8 cellular contexts compared by ENCODE assay signal in genomic region chr2:100242891-100243670, GRCh38.
DNase-seq lines count a peak whose midpoint lies in the region; ATAC-seq and TF ChIP-seq lines count a peak whose summit lies in the region.

No MANE protein-coding gene starts in this region.

- CTCF ChIA-PET in RWPE1 (lab: Yijun Ruan, JAX), result interaction anchor here (0.6 to 1.1 kb wide), 4 partner anchors 12 to 684 kb away, joined by 3 to 6 read pairs (median 3); no protein-coding TSS in a partner anchor

- H3K27ac ChIP-seq in RWPE1 (no peak overlapping the region), ascending aorta (no peak overlapping the region), right cardiac atrium (ENCODE audit: low read length) (no peak overlapping the region)

- H3K4me3 ChIP-seq in ascending aorta, result no peak overlapping the region
- no peak overlapping the region for H3K4me3 ChIP-seq in right cardiac atrium (ENCODE audit: low read length)

- no peaks in the 10 kb centered on the region for H3K27me3 ChIP-seq in ascending aorta
- no peaks in the 10 kb centered on the region for H3K27me3 ChIP-seq in right cardiac atrium (ENCODE audit: control insufficient read depth, insufficient read depth)

- no peaks in the 10 kb centered on the region for H3K4me1 ChIP-seq in ascending aorta
- H3K4me1 ChIP-seq in right cardiac atrium (ENCODE audit: control insufficient read depth, insufficient read depth, low read length), result no peaks in the 10 kb centered on the region

- DNase-seq in NK-92 treated with Interleukin-12 subunit alpha and Interleukin-12 subunit beta, amount 100 ng/mL, for 24 hours (lab: John Stamatoyannopoulos, UW), result peak; percentile 12
- DNase-seq in NK-92 (lab: John Stamatoyannopoulos, UW; ENCODE audit: unreplicated experiment) (no peak), HPDE6-E6E7 (ENCODE audit: extremely low spot score) (peak; percentile 67), RWPE1 (ENCODE audit: low spot score) (peak; percentile 46), ascending aorta (ENCODE audit: low spot score in 2 of 2) (peak in 1 of 2 donors; percentile 78), right cardiac atrium (peak; percentile 70 to 92 (median 87)), sciatic nerve (ENCODE audit: low spot score) (peak; percentile 83)

- POLR2A ChIA-PET in RWPE1 (lab: Yijun Ruan, JAX; ENCODE audit: low non-redundant PET), result no interaction called here

- TF ChIP-seq CTCF in RWPE1 (conservative IDR thresholded peaks at IDR 0.05; ENCODE audit: low read depth) (peak; percentile 42), ascending aorta (IDR thresholded peaks at IDR 0.05) (peak; percentile 54 to 74 (median 63))

- ATAC-seq in right cardiac atrium (peak; percentile 79 to 80), sciatic nerve (peak; percentile 85), GM21717 (IDR thresholded peaks at IDR 0.05; ENCODE audit: unreplicated experiment) (no peak)

- 49% methylated on average over 6 of the region's 6 CpGs for WGBS in right cardiac atrium

- no peaks in the 10 kb centered on the region for H3K36me3 ChIP-seq in ascending aorta

- intact Hi-C loops in ascending aorta (cut with DNase I) (loop anchor here (10.0 kb wide), 1 partner anchor 408 kb away; no protein-coding TSS in a partner anchor), right cardiac atrium (cut with DNase I) (loop anchor here (5.0 kb wide), 2 partner anchors 676 to 686 kb away; no protein-coding TSS in a partner anchor), sciatic nerve (cut with DNase I) (no loop called here)

- H3K9me3 ChIP-seq in ascending aorta (no peaks in the 10 kb centered on the region), right cardiac atrium (ENCODE audit: control insufficient read depth, low read length) (no peaks in the 10 kb centered on the region)
